Comparison of ENCODE assay signal across 1 cellular context in the genomic region with DNA sequence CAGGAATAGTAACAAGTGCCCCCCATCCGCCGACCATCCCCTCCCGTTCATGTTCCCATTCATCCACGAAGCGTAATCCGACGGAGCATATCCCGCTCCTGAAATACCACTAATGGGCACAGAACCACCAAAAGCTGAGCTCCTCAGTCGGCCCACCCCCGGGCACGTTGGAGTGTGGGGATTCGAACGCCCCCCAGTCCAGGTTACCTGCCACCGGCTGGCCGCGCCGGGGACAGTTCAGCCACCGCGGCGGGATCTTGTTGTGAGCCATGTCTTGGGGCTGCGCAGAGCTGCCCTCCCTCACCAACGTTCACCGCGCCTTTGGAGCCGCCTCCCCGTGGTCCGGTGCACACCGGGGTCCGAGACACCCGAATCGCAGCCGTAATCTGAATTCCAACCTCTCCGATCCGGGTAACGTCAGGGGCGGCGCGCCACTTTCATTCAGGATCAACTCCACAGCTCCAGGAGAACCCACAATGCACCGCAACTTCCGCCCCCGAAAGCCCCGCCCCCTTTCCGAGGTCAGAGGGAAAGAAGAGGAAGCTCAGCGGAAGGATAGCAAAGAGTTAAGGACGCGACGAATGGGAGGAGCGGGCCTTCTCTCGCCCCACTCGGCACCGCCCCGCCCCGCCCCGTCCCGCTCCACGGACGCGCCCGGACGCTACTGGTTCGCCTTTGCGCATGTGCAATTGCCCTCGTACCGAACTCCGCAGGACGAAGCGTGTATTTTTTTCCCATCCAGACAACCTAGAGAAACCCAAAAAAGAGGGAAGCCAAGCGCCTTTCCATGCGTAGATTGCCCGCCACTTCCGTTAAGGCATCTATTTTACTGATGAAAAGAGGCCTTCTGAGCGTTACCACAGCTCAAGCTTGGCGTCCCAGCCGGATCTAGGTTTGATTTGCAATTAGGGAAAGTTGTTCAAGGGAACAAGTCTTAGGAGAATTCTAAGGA.
TF ChIP-seq lines count a peak whose summit lies in the region.

A gene (minus strand): TSS at position 480 of the 952 bp plus-strand sequence. CDS start 209 bp downstream, at position 271.

TF ChIP-seq in H1, 55 proteins besides CTCF, POLR2A, EP300 and RAD21 (continued from another document):
- TF ChIP-seq RFX5 (IDR thresholded peaks at IDR 0.05; ENCODE audit: borderline replicate concordance, low read depth, low read length) (no peak), CREB1 (IDR thresholded peaks at IDR 0.05) (peak; percentile 77), HDAC6 (IDR thresholded peaks at IDR 0.05; ENCODE audit: low read depth, low read length) (no peak), MAFK (IDR thresholded peaks at IDR 0.05; ENCODE audit: low read depth, low read length) (no peak), TEAD4 (IDR thresholded peaks at IDR 0.05; ENCODE audit: low read depth, low read length) (peak; percentile 57; the same call in 1 of the 2 replicates), HDAC2 (IDR thresholded peaks at IDR 0.05; ENCODE audit: borderline replicate concordance in 1 of 2, low read depth in 2 of 2, low read length in 2 of 2) (peak; percentile 7 to 77; a peak in 1 of 4 replicates), YY1 (IDR thresholded peaks at IDR 0.05; ENCODE audit: low read depth, low read length) (0 out of 2 replicates have a peak, but pooled peaks have one; percentile 8), JUND (IDR thresholded peaks at IDR 0.05; ENCODE audit: low read length) (no peak), CHD2 (IDR thresholded peaks at IDR 0.05; ENCODE audit: low read length) (no peak), TBP (IDR thresholded peaks at IDR 0.05; ENCODE audit: low read depth, low read length) (peak; percentile 25; the same call in 1 of the 2 replicates), NRF1 (IDR thresholded peaks at IDR 0.05; ENCODE audit: low read depth, low read length) (peak; percentile 29; the same call in 1 of the 2 replicates), PHF8 (conservative IDR thresholded peaks at IDR 0.05; ENCODE audit: low read depth, low read length) (peak; percentile 71)
- TF ChIP-seq, protein P1, sequence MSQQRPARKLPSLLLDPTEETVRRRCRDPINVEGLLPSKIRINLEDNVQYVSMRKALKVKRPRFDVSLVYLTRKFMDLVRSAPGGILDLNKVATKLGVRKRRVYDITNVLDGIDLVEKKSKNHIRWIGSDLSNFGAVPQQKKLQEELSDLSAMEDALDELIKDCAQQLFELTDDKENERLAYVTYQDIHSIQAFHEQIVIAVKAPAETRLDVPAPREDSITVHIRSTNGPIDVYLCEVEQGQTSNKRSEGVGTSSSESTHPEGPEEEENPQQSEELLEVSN (IDR thresholded peaks at IDR 0.05), result peak; percentile 78
TF ChIP-seq in H1: peak in this region for 15.
